8 cellular contexts compared by ENCODE assay signal in the genomic region with DNA sequence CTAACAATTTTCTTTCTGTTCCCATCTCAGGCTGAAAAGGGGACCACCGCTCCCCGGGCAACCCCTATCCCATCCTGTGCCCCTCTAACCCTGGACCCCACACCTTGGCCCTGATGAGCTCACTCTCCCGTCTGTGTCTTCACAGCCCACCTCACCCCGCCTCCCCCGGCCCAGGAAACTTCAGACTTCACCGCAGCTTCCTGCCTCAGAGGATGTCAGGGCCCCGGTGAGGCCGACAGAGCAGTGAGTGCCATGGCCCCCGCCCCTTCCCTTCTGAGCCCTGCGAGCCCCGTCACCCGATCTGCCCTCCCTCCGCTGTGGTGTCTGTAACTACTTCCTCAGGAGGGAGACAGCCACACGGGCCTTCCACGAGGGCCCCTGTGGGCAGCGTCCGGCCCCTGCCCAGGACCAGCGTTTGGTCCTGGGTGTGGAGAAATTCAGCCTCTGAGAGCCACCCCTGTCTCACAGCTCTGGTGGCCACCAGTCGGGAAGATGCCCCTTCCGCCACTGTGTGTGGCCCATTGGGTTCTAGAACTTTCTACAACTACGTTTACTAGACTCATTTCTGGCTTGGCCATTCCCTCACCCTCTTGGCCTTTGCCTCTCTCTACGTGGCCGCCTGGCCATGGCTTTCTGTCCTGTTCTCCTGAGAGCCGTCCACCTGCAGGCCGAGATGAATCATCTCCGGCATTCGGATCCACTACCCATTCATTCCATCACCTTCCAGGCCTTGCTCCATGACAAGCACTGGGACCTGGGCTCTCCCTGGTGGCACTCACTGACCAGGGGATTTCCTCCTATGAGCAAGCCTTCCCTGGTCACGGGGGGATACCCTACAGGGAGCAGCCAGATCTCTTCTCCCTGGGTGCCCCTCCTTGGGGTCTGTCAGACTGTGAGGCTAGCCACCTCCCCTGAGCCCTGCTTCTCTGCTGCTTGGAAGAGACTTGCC.
DNase-seq lines count a peak whose midpoint lies in the region; ATAC-seq and TF ChIP-seq lines count a peak whose summit lies in the region.

No MANE protein-coding gene starts in this region.

- DNase-seq in GM13977 (ENCODE audit: low spot score) = peak; percentile 83
- DNase-seq in SIG-M5 treated with dmso at 0.1 percent for 504 hours (lab: John Stamatoyannopoulos, UW; ENCODE audit: unreplicated experiment) = peak; percentile 92
- peak; percentile 93 for DNase-seq in activated naive CD4-positive, alpha-beta T cell treated with Interleukin-2 at 50 U/mL for 16 hours
- DNase-seq in medulla oblongata (ENCODE audit: extremely low spot score) = peak; percentile 72
- peak; percentile 93 to 96 for DNase-seq in stimulated activated CD8-positive, alpha-beta memory T cell treated with anti-CD3 and anti-CD28 coated beads, Interleukin-7, amount 100 ng/mL, for 4 hours (ENCODE audit: low read depth in 2 of 2)
- DNase-seq in NCI-H2227 treated with DMSO at 0.1 percent for 48 hours (lab: John Stamatoyannopoulos, UW) = no peak
- DNase-seq in NCI-H2029 (lab: John Stamatoyannopoulos, UW) = no peak

- ATAC-seq in HG02885 (IDR thresholded peaks at IDR 0.05; ENCODE audit: poor library complexity, unreplicated experiment) = peak; percentile 43

- in situ Hi-C loops in GM13977 (cut with MboI; ENCODE audit: low pct_unique_long_range_greater_than_20kb, low sequenced_read_pairs, unreplicated experiment) = no loop called here

- no peak for TF ChIP-seq CTCF in GM13977 (IDR thresholded peaks at IDR 0.05; ENCODE audit: extremely low read depth, insufficient read depth, missing control alignments)

Comparison
In these comparisons a context has a peak if more than half of its experiments do, and no peak if none do; other contexts are left out.
1. DNase-seq: peak in GM13977 (single experiment), SIG-M5 treated with dmso at 0.1 percent for 504 hours (single experiment), activated naive CD4-positive, alpha-beta T cell treated with Interleukin-2 at 50 U/mL for 16 hours (single experiment), medulla oblongata (single experiment) and stimulated activated CD8-positive, alpha-beta memory T cell treated with anti-CD3 and anti-CD28 coated beads, Interleukin-7, amount 100 ng/mL, for 4 hours (2 of 2); none in NCI-H2227 treated with DMSO at 0.1 percent for 48 hours (single experiment) and NCI-H2029 (single experiment).